In the genomic region with DNA sequence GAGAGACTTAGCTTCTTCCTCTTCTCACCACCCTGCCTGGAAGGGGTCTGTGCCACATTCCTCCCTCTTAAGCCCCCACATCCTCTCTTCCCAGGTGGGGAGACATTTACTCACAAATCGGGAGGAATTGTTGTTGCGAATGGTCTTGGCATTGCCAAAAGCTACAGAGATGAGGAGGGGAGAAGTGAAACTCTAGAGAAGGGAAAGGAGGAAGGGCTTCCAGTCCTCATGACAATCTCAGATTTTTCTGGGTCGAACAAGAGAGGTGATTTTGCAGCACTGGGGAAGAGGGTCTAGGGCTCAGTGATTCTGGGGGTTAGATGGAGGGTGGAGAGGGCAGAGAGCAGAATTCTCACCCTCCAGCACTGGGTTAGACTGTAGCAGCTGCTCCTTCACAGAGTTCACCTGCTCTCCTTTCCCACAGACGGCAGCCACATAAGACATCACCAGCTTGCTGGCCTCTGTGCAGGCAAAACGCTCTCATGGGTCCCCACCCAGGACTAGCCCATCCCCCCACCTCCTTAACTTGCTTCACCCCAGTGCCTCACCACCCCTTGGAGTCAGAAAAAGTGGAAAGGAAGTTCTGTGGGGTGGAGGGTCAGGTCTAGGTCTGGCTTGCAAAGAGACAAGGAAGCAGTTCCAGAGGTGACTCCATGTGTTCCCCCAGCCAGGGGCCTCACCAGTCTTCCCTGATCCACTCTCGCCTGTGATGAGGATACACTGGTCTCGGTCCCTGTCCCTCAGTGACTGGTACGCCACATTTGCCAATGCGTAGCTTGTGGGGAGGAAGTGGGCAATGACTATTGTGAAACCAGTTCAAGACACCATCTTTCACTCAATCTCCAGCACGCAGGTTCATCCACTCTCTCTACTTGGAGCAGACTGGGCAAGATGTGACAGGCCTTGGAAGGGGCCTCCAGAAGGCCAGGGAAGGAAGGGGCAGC, we compare ENCODE assay signal across 10 cellular contexts. TPM values are rescaled to one million over a fixed set of nuclear protein-coding genes. Genes with fewer than 3 reads are reported as not detected.
DNase-seq lines count a peak whose midpoint lies in the region; ATAC-seq and TF ChIP-seq lines count a peak whose summit lies in the region.
"Had no signal": no experiment of that assay in that cellular context is flagged by ENCODE, and none has a peak within 500 bp of the region (broad histone marks: within the 10 kb centered on the region; RNA-seq: fewer than 3 reads in every experiment).

No MANE protein-coding gene starts in this region.

- H3K27me3 Mint-ChIP-seq in activated CD8-positive, alpha-beta memory T cell treated with anti-CD3 and anti-CD28 coated beads, Interleukin-2, amount 10 ng/mL, durations not matched to agents 7 days and 5 days: peaks cover 22% of the 10 kb centered on the region

- TF ChIP-seq CTCF in prostate gland (IDR thresholded peaks at IDR 0.05): no peak

- peak overlapping the region; percentile 24 for H3K4me3 Mint-ChIP-seq in activated CD8-positive, alpha-beta memory T cell treated with anti-CD3 and anti-CD28 coated beads, Interleukin-2, amount 10 ng/mL, durations not matched to agents 7 days and 5 days

- WGBS in prostate gland: 73% methylated on average over 10 of the region's 10 CpGs

- H3K4me1 Mint-ChIP-seq in activated CD8-positive, alpha-beta memory T cell treated with anti-CD3 and anti-CD28 coated beads, Interleukin-2, amount 10 ng/mL, durations not matched to agents 7 days and 5 days: peaks cover 37% of the 10 kb centered on the region

- CTCF ChIA-PET in activated CD8-positive, alpha-beta memory T cell treated with anti-CD3 and anti-CD28 coated beads, Interleukin-2, amount 10 ng/mL, durations not matched to agents 7 days and 5 days (lab: Charles Lee): interaction anchor here (0.9 to 7.9 kb wide), 13 partner anchors 13 to 65 kb away, joined by 3 to 51 read pairs (median 5); partner anchors contain the start of genes STAT6 and TAC3

- intact Hi-C loops in prostate gland (cut with DNase I): no loop called here

- peak overlapping the region; percentile 74 for H3K27ac Mint-ChIP-seq in activated CD8-positive, alpha-beta memory T cell treated with anti-CD3 and anti-CD28 coated beads, Interleukin-2, amount 10 ng/mL, durations not matched to agents 7 days and 5 days

- H3K9me3 ChIP-seq in mucosa of rectum (ENCODE audit: control insufficient read depth in 2 of 2, low read length in 2 of 2) (no peaks in the 10 kb centered on the region), prostate gland (no peaks in the 10 kb centered on the region)

- H3K4me1 ChIP-seq in mucosa of rectum (ENCODE audit: control insufficient read depth in 2 of 2, insufficient read depth in 2 of 2, low read length in 2 of 2): peaks cover 29 to 40% of the 10 kb centered on the region in 2 donors
- H3K4me1 ChIP-seq in prostate gland (replicated peaks): no peaks in the 10 kb centered on the region

- ATAC-seq in HG02759 (IDR thresholded peaks at IDR 0.05; ENCODE audit: unreplicated experiment) (peak; percentile 57), GM19395 (IDR thresholded peaks at IDR 0.05; ENCODE audit: unreplicated experiment) (no peak)
- peak; percentile 85 for ATAC-seq in activated CD8-positive, alpha-beta memory T cell treated with anti-CD3 and anti-CD28 coated beads, Interleukin-2, amount 10 ng/mL, durations not matched to agents 7 days and 5 days

- no peaks in the 10 kb centered on the region for H3K9me3 Mint-ChIP-seq in activated CD8-positive, alpha-beta memory T cell treated with anti-CD3 and anti-CD28 coated beads, Interleukin-2, amount 10 ng/mL, durations not matched to agents 7 days and 5 days (ENCODE audit: low read depth)

- DNase-seq in AML-193 (lab: John Stamatoyannopoulos, UW) (peak; percentile 74 to 85), NCI-H2029 treated with DMSO at 0.1 percent for 48 hours (lab: John Stamatoyannopoulos, UW) (no peak), RPMI8226 (no peak), prostate gland (ENCODE audit: low spot score) (no peak)
- peak; percentile 89 for DNase-seq in activated CD8-positive, alpha-beta memory T cell treated with anti-CD3 and anti-CD28 coated beads, Interleukin-2, amount 10 ng/mL, durations not matched to agents 7 days and 5 days
- DNase-seq: NCI-H446 treated with DMSO at 0.1 percent for 48 hours had no signal

- H3K27ac ChIP-seq in mucosa of rectum (ENCODE audit: low read depth in 2 of 2, low read length in 2 of 2) (no peak overlapping the region), prostate gland (no peak overlapping the region)

- no peaks in the 10 kb centered on the region for H3K36me3 Mint-ChIP-seq in activated CD8-positive, alpha-beta memory T cell treated with anti-CD3 and anti-CD28 coated beads, Interleukin-2, amount 10 ng/mL, durations not matched to agents 7 days and 5 days

- H3K27me3 ChIP-seq in mucosa of rectum (ENCODE audit: control insufficient read depth in 2 of 2, insufficient read depth in 2 of 2, low read length in 2 of 2) (no peaks in the 10 kb centered on the region), prostate gland (replicated peaks; ENCODE audit: insufficient read depth) (no peaks in the 10 kb centered on the region)

- H3K4me3 ChIP-seq in mucosa of rectum (ENCODE audit: low read length in 2 of 2) (peak overlapping the region; percentile 6 to 26), prostate gland (no peak overlapping the region)

- TF ChIP-seq POLR2A in prostate gland (IDR thresholded peaks at IDR 0.05): no peak

- H3K9ac ChIP-seq in mucosa of rectum (ENCODE audit: low read depth in 1 of 2, low read length in 2 of 2): no peak overlapping the region

- H3K36me3 ChIP-seq in mucosa of rectum (ENCODE audit: control insufficient read depth in 2 of 2, insufficient read depth in 2 of 2, low read length in 2 of 2) (peaks cover 24 to 29% of the 10 kb centered on the region in 2 donors), prostate gland (no peaks in the 10 kb centered on the region)

RNA-seq across cellular contexts. Expression of gene MYO1A, which starts 2.7 kb away (rescaled TPM):
- total RNA-seq in activated CD8-positive, alpha-beta memory T cell treated with anti-CD3 and anti-CD28 coated beads, Interleukin-2, amount 10 ng/mL, durations not matched to agents 7 days and 5 days: 1 to 10 TPM in 1 of 2 experiments, under 1 TPM in 1; 0.82 to 1.5 TPM
- total RNA-seq in prostate gland: under 1 TPM; 0.09 to 0.74 TPM

RNA-seq across cellular contexts. Expression of gene TAC3, which starts 30.9 kb away (rescaled TPM):
- total RNA-seq in activated CD8-positive, alpha-beta memory T cell treated with anti-CD3 and anti-CD28 coated beads, Interleukin-2, amount 10 ng/mL, durations not matched to agents 7 days and 5 days: not detected
- not detected for total RNA-seq in prostate gland
- total RNA-seq: dermis microvascular lymphatic vessel endothelial cell had no signal

RNA-seq across cellular contexts. Expression of gene NEMP1, which starts 31.4 kb away (rescaled TPM):
- total RNA-seq in activated CD8-positive, alpha-beta memory T cell treated with anti-CD3 and anti-CD28 coated beads, Interleukin-2, amount 10 ng/mL, durations not matched to agents 7 days and 5 days: 10 to 100 TPM; 60.5 to 66.1 TPM
- total RNA-seq in prostate gland: 10 to 100 TPM; 10.8 to 13.0 TPM

RNA-seq across cellular contexts. Expression of gene ZBTB39, which starts 40.9 kb away (rescaled TPM):
- total RNA-seq in activated CD8-positive, alpha-beta memory T cell treated with anti-CD3 and anti-CD28 coated beads, Interleukin-2, amount 10 ng/mL, durations not matched to agents 7 days and 5 days: 1 to 10 TPM; 8.8 to 9.3 TPM
- 10 to 100 TPM in 1 of 2 donors, 1 to 10 TPM in 1; 5.8 to 15.6 TPM for total RNA-seq in prostate gland

RNA-seq across cellular contexts. Expression of gene NAB2, which starts 41.7 kb away (rescaled TPM):
- total RNA-seq in activated CD8-positive, alpha-beta memory T cell treated with anti-CD3 and anti-CD28 coated beads, Interleukin-2, amount 10 ng/mL, durations not matched to agents 7 days and 5 days: 10 to 100 TPM in 1 of 2 experiments, 1 to 10 TPM in 1; 10.0 to 31.1 TPM
- total RNA-seq in prostate gland: 10 to 100 TPM; 19.0 to 65.5 TPM

Comparison
In these comparisons a context has a peak if more than half of its experiments do, and no peak if none do; other contexts are left out.
1. DNase-seq: peak in AML-193 (2 of 2) and activated CD8-positive, alpha-beta memory T cell treated with anti-CD3 and anti-CD28 coated beads, Interleukin-2, amount 10 ng/mL, durations not matched to agents 7 days and 5 days (single experiment); none in NCI-H2029 treated with DMSO at 0.1 percent for 48 hours (single experiment), RPMI8226 (single experiment) and prostate gland (single experiment).
2. H3K4me3 ChIP-seq: peak in mucosa of rectum (2 of 2); none in prostate gland (0 of 2).
3. RNA of gene NEMP1, which starts 31.4 kb away (total RNA-seq): 60.5 to 66.1 TPM in activated CD8-positive, alpha-beta memory T cell treated with anti-CD3 and anti-CD28 coated beads, Interleukin-2, amount 10 ng/mL, durations not matched to agents 7 days and 5 days; 10.8 to 13.0 TPM in prostate gland; every median in the first group is over 4 times any median in the second.